ENCODE assay signal across 13 cellular contexts in the genomic region with DNA sequence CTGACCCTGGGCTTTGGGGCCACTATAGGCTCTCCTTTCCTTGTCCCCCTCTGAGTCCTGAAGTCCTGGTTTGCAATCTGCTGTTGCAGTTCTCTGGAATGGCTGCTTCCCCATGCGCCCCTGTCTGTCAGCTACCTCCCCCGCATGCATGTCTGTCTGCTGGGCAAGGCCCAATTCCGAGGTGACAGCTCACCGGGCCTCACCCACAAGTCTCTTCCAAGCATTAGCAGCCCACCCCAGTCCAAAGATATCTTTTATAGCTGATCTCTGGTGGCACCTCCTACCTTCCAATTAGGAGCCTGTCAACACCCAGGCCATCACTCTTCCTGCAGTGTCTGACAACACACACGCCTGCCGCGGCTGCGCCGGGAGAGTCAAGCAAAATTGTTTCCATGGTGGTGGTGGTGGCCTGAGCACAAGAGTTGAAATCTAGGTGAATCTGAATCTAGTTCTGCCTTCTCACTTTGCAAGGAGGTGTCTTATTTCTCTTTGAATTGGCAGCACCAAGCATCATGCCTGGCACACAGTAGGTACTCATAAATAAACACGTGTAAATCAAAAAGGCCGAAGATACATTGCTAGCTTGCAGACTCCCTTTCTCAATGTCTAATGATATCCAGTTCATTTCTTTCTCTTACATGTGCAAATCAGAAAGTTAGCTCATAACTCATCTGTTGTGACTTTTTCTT. TPM values are rescaled to one million over a fixed set of nuclear protein-coding genes. Genes with fewer than 3 reads are reported as not detected.
DNase-seq lines count a peak whose midpoint lies in the region; ATAC-seq and TF ChIP-seq lines count a peak whose summit lies in the region.
"Had no signal": no experiment of that assay in that cellular context is flagged by ENCODE, and none has a peak within 500 bp of the region (broad histone marks: within the 10 kb centered on the region; RNA-seq: fewer than 3 reads in every experiment).

No MANE protein-coding gene starts in this region.

- H3K4me3 ChIP-seq in NB4 (ENCODE audit: low read depth, low read length), result peak overlapping the region; percentile 98
- peak overlapping the region in 2 of 8 donors; percentile 29 to 66 for H3K4me3 ChIP-seq in spleen
- H3K4me3 ChIP-seq: A549, SK-N-MC had no signal

- no peaks in the 10 kb centered on the region for H3K36me3 Mint-ChIP-seq in activated CD4-positive, alpha-beta T cell treated with anti-CD3 and anti-CD28 coated beads for 36 hours (ENCODE audit: low read depth)
- H3K36me3 Mint-ChIP-seq in activated naive CD8-positive, alpha-beta T cell treated with anti-CD3 and anti-CD28 coated beads for 36 hours, result no peaks in the 10 kb centered on the region

- H3K27ac Mint-ChIP-seq in activated CD4-positive, alpha-beta T cell treated with anti-CD3 and anti-CD28 coated beads for 36 hours, result peak overlapping the region; percentile 10
- H3K27ac Mint-ChIP-seq in activated naive CD8-positive, alpha-beta T cell treated with anti-CD3 and anti-CD28 coated beads for 36 hours, result peak overlapping the region; percentile 81

- H3K27me3 Mint-ChIP-seq in activated CD4-positive, alpha-beta T cell treated with anti-CD3 and anti-CD28 coated beads for 36 hours, result peaks cover 74% of the 10 kb centered on the region
- peaks cover 78% of the 10 kb centered on the region for H3K27me3 Mint-ChIP-seq in activated naive CD8-positive, alpha-beta T cell treated with anti-CD3 and anti-CD28 coated beads for 36 hours

- no peaks in the 10 kb centered on the region for H3K9me3 Mint-ChIP-seq in activated CD4-positive, alpha-beta T cell treated with anti-CD3 and anti-CD28 coated beads for 36 hours (ENCODE audit: low read depth)
- H3K9me3 Mint-ChIP-seq in activated naive CD8-positive, alpha-beta T cell treated with anti-CD3 and anti-CD28 coated beads for 36 hours, result no peaks in the 10 kb centered on the region
- H3K9me3 Mint-ChIP-seq: neural crest cell had no signal

- TF ChIP-seq CTCF in NB4 (IDR thresholded peaks at IDR 0.05; ENCODE audit: low read depth, low read length), result no peak
- TF ChIP-seq CTCF in spleen (IDR thresholded peaks at IDR 0.05 in 8 of 11, conservative IDR thresholded peaks at IDR 0.05 in 3 of 11), result no peak

- H3K4me1 ChIP-seq in spleen, result peaks cover 21 to 90% (median 50%) of the 10 kb centered on the region in 6 donors
- H3K4me1 ChIP-seq: A549 had no signal

- no peaks in the 10 kb centered on the region for H3K36me3 ChIP-seq in spleen

- DNase-seq in activated CD4-positive, alpha-beta T cell treated with anti-CD3 and anti-CD28 coated beads for 36 hours, result no peak
- DNase-seq in activated CD4-positive, alpha-beta T cell treated with anti-CD3 and anti-CD28 coated beads for 1 hour, result no peak
- peak; percentile 96 for DNase-seq in NB4 (ENCODE audit: low read depth)
- DNase-seq in activated naive CD8-positive, alpha-beta T cell treated with anti-CD3 and anti-CD28 coated beads for 36 hours, result peak; percentile 31
- peak; percentile 79 for DNase-seq in spleen
- DNase-seq in COR-L47 (lab: John Stamatoyannopoulos, UW), result no peak
- DNase-seq: H7, NCI-H524 had no signal

- H3K27me3 ChIP-seq in spleen (replicated peaks in 1 of 7), result no peaks in the 10 kb centered on the region

- peak overlapping the region; percentile 1 for H3K4me3 Mint-ChIP-seq in activated CD4-positive, alpha-beta T cell treated with anti-CD3 and anti-CD28 coated beads for 36 hours
- peak overlapping the region; percentile 71 for H3K4me3 Mint-ChIP-seq in activated naive CD8-positive, alpha-beta T cell treated with anti-CD3 and anti-CD28 coated beads for 36 hours
- H3K4me3 Mint-ChIP-seq: neural crest cell had no signal

- CTCF ChIA-PET in activated CD4-positive, alpha-beta T cell treated with anti-CD3 and anti-CD28 coated beads for 36 hours (lab: Charles Lee), result interaction anchor here (1.0 to 1.8 kb wide), 4 partner anchors 13 to 100 kb away, joined by 4 to 6 read pairs (median 5); no protein-coding TSS in a partner anchor

- intact Hi-C loops in activated CD4-positive, alpha-beta T cell treated with anti-CD3 and anti-CD28 coated beads for 36 hours (cut with DNase I, micrococcal nuclease), result loop anchor here (1.0 to 10.0 kb wide), 13 partner anchors 23 to 1284 kb away; a partner anchor contains a TSS
- intact Hi-C loops in spleen (cut with DNase I; ENCODE audit: low total_unique reads), result no loop called here

- H3K4me1 Mint-ChIP-seq in activated CD4-positive, alpha-beta T cell treated with anti-CD3 and anti-CD28 coated beads for 36 hours, result peaks cover 36% of the 10 kb centered on the region
- H3K4me1 Mint-ChIP-seq in activated naive CD8-positive, alpha-beta T cell treated with anti-CD3 and anti-CD28 coated beads for 36 hours, result peaks cover 44% of the 10 kb centered on the region

- peak; percentile 60 for TF ChIP-seq POLR2A in NB4 (IDR thresholded peaks at IDR 0.05; ENCODE audit: extremely low read depth, insufficient read length)
- no peak for TF ChIP-seq POLR2A in spleen (IDR thresholded peaks at IDR 0.05)

- no peaks in the 10 kb centered on the region for H3K9me3 ChIP-seq in spleen
- H3K9me3 ChIP-seq: A549 had no signal

- ATAC-seq in activated CD4-positive, alpha-beta T cell treated with anti-CD3 and anti-CD28 coated beads for 36 hours, result peak; percentile 5
- ATAC-seq in GM21381 (IDR thresholded peaks at IDR 0.05; ENCODE audit: unreplicated experiment), result no peak
- no peak for ATAC-seq in GM19351 (IDR thresholded peaks at IDR 0.05; ENCODE audit: unreplicated experiment)
- ATAC-seq: A549 had no signal

- POLR2A ChIA-PET in activated CD4-positive, alpha-beta T cell treated with anti-CD3 and anti-CD28 coated beads for 36 hours (lab: Charles Lee), result interaction anchor here (0.5 to 1.0 kb wide), 5 partner anchors 23 to 1321 kb away, joined by 3 to 12 read pairs (median 3); a partner anchor contains a TSS

- WGBS in spleen, 5 donors, result 39 to 59% (median 57%) methylated on average over 11 of the region's 11 CpGs

- peak overlapping the region; percentile 24 to 93 (median 89) for H3K27ac ChIP-seq in spleen
- H3K27ac ChIP-seq: A549, SK-N-MC had no signal

RNA-seq across cellular contexts. Expression of a gene that starts 1.2 kb away (rescaled TPM):
- total RNA-seq in activated CD4-positive, alpha-beta T cell treated with anti-CD3 and anti-CD28 coated beads for 36 hours, result not detected
- under 1 TPM; 0.14 to 0.21 TPM for total RNA-seq in activated naive CD8-positive, alpha-beta T cell treated with anti-CD3 and anti-CD28 coated beads for 36 hours
- 10 to 100 TPM; 46.6 to 79.4 (median 63.5) TPM for total RNA-seq in spleen
- polyA plus RNA-seq in spleen, result 10 to 100 TPM; 36.0 to 66.6 (median 48.9) TPM

Comparison
In these comparisons a context has a peak if more than half of its experiments do, and no peak if none do; other contexts are left out.
1. DNase-seq: peak in NB4 (single experiment), activated naive CD8-positive, alpha-beta T cell treated with anti-CD3 and anti-CD28 coated beads for 36 hours (single experiment) and spleen (single experiment); none in activated CD4-positive, alpha-beta T cell treated with anti-CD3 and anti-CD28 coated beads for 36 hours (single experiment), activated CD4-positive, alpha-beta T cell treated with anti-CD3 and anti-CD28 coated beads for 1 hour (single experiment) and COR-L47 (single experiment).
2. RNA of a gene that starts 1.2 kb away (total RNA-seq): 46.6 to 79.4 TPM in spleen; 0.14 to 0.21 TPM in activated naive CD8-positive, alpha-beta T cell treated with anti-CD3 and anti-CD28 coated beads for 36 hours and not detected in activated CD4-positive, alpha-beta T cell treated with anti-CD3 and anti-CD28 coated beads for 36 hours; every median in the first group is over 10 times any median in the second.